Comparison of ENCODE assay signal across 3 cellular contexts in genomic region chr11:75705541-75705940, GRCh38.
A peak's percentile ranks its signal among the peaks of the same experiment; 100 is the strongest.
TF ChIP-seq lines count a peak whose summit lies in the region.

No MANE protein-coding gene starts in this region.

TF ChIP-seq in HepG2, 621 proteins besides CTCF, POLR2A, EP300 and RAD21:
- TF ChIP-seq KIAA2018 (CRISPR knock-in tag; IDR thresholded peaks at IDR 0.05; ENCODE audit: borderline replicate concordance) (no peak), ZNF329 (CRISPR knock-in tag; IDR thresholded peaks at IDR 0.05; ENCODE audit: low read depth) (no peak), CENPT (CRISPR knock-in tag; IDR thresholded peaks at IDR 0.05; ENCODE audit: low read depth) (no peak), ATF7 (IDR thresholded peaks at IDR 0.05) (peak; percentile 84), ATF7 (CRISPR knock-in tag; IDR thresholded peaks at IDR 0.05) (no peak)

TF ChIP-seq in IMR-90, 13 proteins besides CTCF, POLR2A, EP300 and RAD21:
- TF ChIP-seq BHLHE40 (IDR thresholded peaks at IDR 0.05; ENCODE audit: low read depth, low read length) (no peak), MAZ (IDR thresholded peaks at IDR 0.05; ENCODE audit: borderline replicate concordance, low read depth, low read length) (no peak), RCOR1 (IDR thresholded peaks at IDR 0.05; ENCODE audit: insufficient replicate concordance, low read length) (no peak), SMC3 (IDR thresholded peaks at IDR 0.05; ENCODE audit: low read depth, low read length) (no peak), NFE2L2 (IDR thresholded peaks at IDR 0.05; ENCODE audit: low read depth, low read length) (no peak), RFX5 (IDR thresholded peaks at IDR 0.05; ENCODE audit: low read depth, low read length) (no peak), MXI1 (IDR thresholded peaks at IDR 0.05; ENCODE audit: borderline replicate concordance, low read depth, low read length) (no peak), FOS (IDR thresholded peaks at IDR 0.05; ENCODE audit: low read depth, low read length) (no peak), MAFK (IDR thresholded peaks at IDR 0.05; ENCODE audit: low read depth, low read length) (no peak)

TF ChIP-seq in K562, 482 proteins besides CTCF, POLR2A, EP300 and RAD21:
- TF ChIP-seq, protein P1, sequence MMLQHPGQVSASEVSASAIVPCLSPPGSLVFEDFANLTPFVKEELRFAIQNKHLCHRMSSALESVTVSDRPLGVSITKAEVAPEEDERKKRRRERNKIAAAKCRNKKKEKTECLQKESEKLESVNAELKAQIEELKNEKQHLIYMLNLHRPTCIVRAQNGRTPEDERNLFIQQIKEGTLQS (IDR thresholded peaks at IDR 0.05): peak; percentile 75
- TF ChIP-seq, protein P1 (CRISPR knock-in tag; conservative IDR thresholded peaks at IDR 0.05): no peak
- TF ChIP-seq ARID2 (IDR thresholded peaks at IDR 0.05) (no peak), JUND (IDR thresholded peaks at IDR 0.05; ENCODE audit: borderline replicate concordance, low read depth, low read length) (peak; percentile 46; the same call in 1 of the 2 replicates), JUND (tag; IDR thresholded peaks at IDR 0.05; ENCODE audit: borderline replicate concordance, low read depth, low read length) (no peak), ZNF444 (CRISPR knock-in tag; IDR thresholded peaks at IDR 0.05) (no peak), ATF7 (IDR thresholded peaks at IDR 0.05) (peak; percentile 73), GABPA (tag; conservative IDR thresholded peaks at IDR 0.05; ENCODE audit: low read depth) (peak; percentile 59), KDM5B (IDR thresholded peaks at IDR 0.05; ENCODE audit: insufficient replicate concordance, low read depth, low read length) (no peak)
